Comparison of ENCODE assay signal across 8 cellular contexts in genomic region chr11:47551086-47551485, GRCh38. TPM values are rescaled to one million over a fixed set of nuclear protein-coding genes. Genes with fewer than 3 reads are reported as not detected.
DNase-seq lines count a peak whose midpoint lies in the region; ATAC-seq and TF ChIP-seq lines count a peak whose summit lies in the region.

No MANE protein-coding gene starts in this region.

- TF ChIP-seq CTCF in kidney epithelial cell (IDR thresholded peaks at IDR 0.05; ENCODE audit: insufficient read depth, low read length, poor library complexity, severe bottlenecking): peak; percentile 41

- peak overlapping the region; percentile 99 for H3K27ac Mint-ChIP-seq in activated naive CD8-positive, alpha-beta T cell treated with anti-CD3 and anti-CD28 coated beads for 36 hours

- H3K36me3 Mint-ChIP-seq in activated naive CD8-positive, alpha-beta T cell treated with anti-CD3 and anti-CD28 coated beads for 36 hours: peaks cover 34% of the 10 kb centered on the region

- no peaks in the 10 kb centered on the region for H3K36me3 ChIP-seq in ES-I3 (ENCODE audit: insufficient read depth, low read length)
- H3K36me3 ChIP-seq in kidney epithelial cell (ENCODE audit: control insufficient read depth, insufficient read depth, low read length): no peaks in the 10 kb centered on the region

- ATAC-seq in HG02610 (IDR thresholded peaks at IDR 0.05; ENCODE audit: unreplicated experiment) (no peak), HG02798 (IDR thresholded peaks at IDR 0.05; ENCODE audit: poor library complexity, unreplicated experiment) (no peak)

- peaks cover 43% of the 10 kb centered on the region for H3K4me1 Mint-ChIP-seq in activated naive CD8-positive, alpha-beta T cell treated with anti-CD3 and anti-CD28 coated beads for 36 hours

- H3K4me3 ChIP-seq in kidney epithelial cell (ENCODE audit: low read depth, low read length): no peak overlapping the region

- no peaks in the 10 kb centered on the region for H3K27me3 Mint-ChIP-seq in activated naive CD8-positive, alpha-beta T cell treated with anti-CD3 and anti-CD28 coated beads for 36 hours

- H3K9me3 Mint-ChIP-seq in activated naive CD8-positive, alpha-beta T cell treated with anti-CD3 and anti-CD28 coated beads for 36 hours: no peaks in the 10 kb centered on the region

- H3K27me3 ChIP-seq in kidney epithelial cell (ENCODE audit: control insufficient read depth, insufficient read depth, low read length): no peaks in the 10 kb centered on the region

- H3K4me3 Mint-ChIP-seq in activated naive CD8-positive, alpha-beta T cell treated with anti-CD3 and anti-CD28 coated beads for 36 hours: peak overlapping the region; percentile 98

- peak overlapping the region; percentile 96; the same call in 1 of the 2 replicates for H3K9ac ChIP-seq in ES-I3 (ENCODE audit: low read depth, low read length)

- peaks cover 14% of the 10 kb centered on the region for H3K4me1 ChIP-seq in ES-I3 (ENCODE audit: insufficient read depth, low read length)

- no peaks in the 10 kb centered on the region for H3K9me3 ChIP-seq in ES-I3 (ENCODE audit: control insufficient read depth, insufficient read depth, low read length)

- DNase-seq in HuH-7 (ENCODE audit: low spot score): peak; percentile 39
- no peak for DNase-seq in activated naive CD8-positive, alpha-beta T cell treated with anti-CD3 and anti-CD28 coated beads for 36 hours
- no peak for DNase-seq in kidney epithelial cell (ENCODE audit: low read depth)
- no peak for DNase-seq in NCI-H2107 (lab: John Stamatoyannopoulos, UW)
- DNase-seq in DMS114 treated with DMSO at 0.1 percent for 48 hours (lab: John Stamatoyannopoulos, UW; ENCODE audit: unreplicated experiment): no peak

RNA-seq across cellular contexts. Expression of gene CELF1, which starts 1.8 kb away (rescaled TPM):
- total RNA-seq in activated naive CD8-positive, alpha-beta T cell treated with anti-CD3 and anti-CD28 coated beads for 36 hours: 100 to 1,000 TPM; 155 to 157 TPM
- 76.3 and 90.6 TPM in 2 replicates for total RNA-seq in kidney epithelial cell

RNA-seq across cellular contexts. Expression of gene PTPMT1, which starts 14.3 kb away (rescaled TPM):
- 10 to 100 TPM; 55.6 to 56.6 TPM for total RNA-seq in activated naive CD8-positive, alpha-beta T cell treated with anti-CD3 and anti-CD28 coated beads for 36 hours
- 141 and 166 TPM in 2 replicates for total RNA-seq in kidney epithelial cell

RNA-seq across cellular contexts. Expression of gene KBTBD4, which starts 27.7 kb away (rescaled TPM):
- 10 to 100 TPM; 19.5 to 20.0 TPM for total RNA-seq in activated naive CD8-positive, alpha-beta T cell treated with anti-CD3 and anti-CD28 coated beads for 36 hours
- 19.6 and 21.5 TPM in 2 replicates for total RNA-seq in kidney epithelial cell

RNA-seq across cellular contexts. Expression of gene NDUFS3, which starts 27.8 kb away (rescaled TPM):
- total RNA-seq in activated naive CD8-positive, alpha-beta T cell treated with anti-CD3 and anti-CD28 coated beads for 36 hours: 100 to 1,000 TPM; 165 to 166 TPM
- total RNA-seq in kidney epithelial cell: 71.3 and 84.5 TPM in 2 replicates

RNA-seq across cellular contexts. Expression of gene FAM180B, which starts 35.4 kb away (rescaled TPM):
- total RNA-seq in activated naive CD8-positive, alpha-beta T cell treated with anti-CD3 and anti-CD28 coated beads for 36 hours: not detected
- total RNA-seq in kidney epithelial cell: not detected in 2 replicates
